19 cellular contexts compared by ENCODE assay signal in the genomic region with DNA sequence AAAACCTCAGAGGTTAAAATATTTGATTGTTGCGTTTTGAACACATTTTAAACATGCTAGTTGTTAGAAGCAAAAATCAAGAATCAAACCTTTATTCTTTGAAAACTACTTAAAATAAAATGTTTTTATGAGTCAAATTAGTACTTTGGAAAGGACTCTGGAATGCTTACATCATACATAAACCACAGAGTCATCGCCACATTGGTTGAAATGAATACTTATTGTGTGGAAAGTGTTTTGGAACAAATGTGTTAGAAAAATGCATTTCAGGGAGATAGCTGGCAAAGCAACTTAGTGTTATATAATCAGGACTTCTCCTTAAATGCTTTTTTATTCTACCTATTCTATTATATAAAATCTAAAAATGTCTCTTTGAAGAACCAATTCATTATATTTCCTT. TPM values are rescaled to one million over a fixed set of nuclear protein-coding genes. Genes with fewer than 3 reads are reported as not detected.
A peak's percentile ranks its signal among the peaks of the same experiment; 100 is the strongest.
DNase-seq lines count a peak whose midpoint lies in the region; TF ChIP-seq lines count a peak whose summit lies in the region.
"Had no signal": no experiment of that assay in that cellular context is flagged by ENCODE, and none has a peak within 500 bp of the region (broad histone marks: within the 10 kb centered on the region; RNA-seq: fewer than 3 reads in every experiment).

No MANE protein-coding gene starts in this region.

- H3K27me3 Mint-ChIP-seq in chondrocyte (ENCODE audit: low read depth) = no peaks in the 10 kb centered on the region
- H3K27me3 Mint-ChIP-seq: central memory CD8-positive, alpha-beta T cell had no signal

- no peak overlapping the region for H3K4me3 Mint-ChIP-seq in chondrocyte (ENCODE audit: unreplicated experiment)
- H3K4me3 Mint-ChIP-seq: central memory CD8-positive, alpha-beta T cell; stimulated activated naive B cell treated with anti-CD40 and anti-IgM and Interleukin-4, amounts not matched to agents 10 μg/mL and 1 μg/mL and 100 μg/mL, for 72 hours had no signal

- H3K4ac ChIP-seq in mesenchymal stem cell (ENCODE audit: low read depth in 1 of 2, low read length in 2 of 2) = no peak overlapping the region

- H3K36me3 ChIP-seq in mammary epithelial cell (ENCODE audit: insufficient read depth, low read length) = no peaks in the 10 kb centered on the region
- no peaks in the 10 kb centered on the region for H3K36me3 ChIP-seq in mesenchymal stem cell (ENCODE audit: control insufficient read depth in 1 of 2, insufficient read depth in 2 of 2, low read depth in 1 of 2, low read length in 2 of 2)
- H3K36me3 ChIP-seq: tibial artery had no signal

- H3K27ac Mint-ChIP-seq in chondrocyte (ENCODE audit: unreplicated experiment) = no peak overlapping the region
- H3K27ac Mint-ChIP-seq: activated T-helper 2 cell treated with anti-CD3 and anti-CD28 coated beads, Interferon-gamma antibody, Interleukin-2, Interleukin-4, amounts not matched to agents 10 μg/mL and 5 μg/mL and 100 μg/mL, durations not matched to agents 14 hours and 24 hours and 36 hours; stimulated activated naive B cell treated with anti-CD40 and anti-IgM and Interleukin-4, amounts not matched to agents 10 μg/mL and 1 μg/mL and 100 μg/mL, for 72 hours had no signal

- H3K4me2 ChIP-seq in mammary epithelial cell (ENCODE audit: insufficient read depth, low read depth, low read length) = no peak overlapping the region
- no peak overlapping the region for H3K4me2 ChIP-seq in mesenchymal stem cell (ENCODE audit: low read length, poor library complexity, severe bottlenecking)

- H3K79me2 ChIP-seq in mammary epithelial cell (ENCODE audit: insufficient read depth, low read length) = no peaks in the 10 kb centered on the region

- H2AK5ac ChIP-seq in mesenchymal stem cell (ENCODE audit: low read length, severe bottlenecking) = no peak overlapping the region

- no peaks in the 10 kb centered on the region for H3K9me3 Mint-ChIP-seq in chondrocyte (ENCODE audit: low read depth)
- H3K9me3 Mint-ChIP-seq: activated T-helper 2 cell treated with anti-CD3 and anti-CD28 coated beads, Interferon-gamma antibody, Interleukin-2, Interleukin-4, amounts not matched to agents 10 μg/mL and 5 μg/mL and 100 μg/mL, durations not matched to agents 14 hours and 24 hours and 36 hours; central memory CD8-positive, alpha-beta T cell had no signal

- no peak overlapping the region for H2BK15ac ChIP-seq in mesenchymal stem cell (ENCODE audit: low read depth, poor library complexity, severe bottlenecking)

- H3K9me3 ChIP-seq in mammary epithelial cell (replicated peaks; ENCODE audit: insufficient read depth, low read length) = no peaks in the 10 kb centered on the region
- H3K9me3 ChIP-seq in mesenchymal stem cell (ENCODE audit: control insufficient read depth, low read length) = no peaks in the 10 kb centered on the region
- H3K9me3 ChIP-seq: mucosa of descending colon, tibial artery had no signal

- peaks cover 4% of the 10 kb centered on the region for H3K36me3 Mint-ChIP-seq in chondrocyte (ENCODE audit: low read depth)
- H3K36me3 Mint-ChIP-seq: stimulated activated naive B cell treated with anti-CD40 and anti-IgM and Interleukin-4, amounts not matched to agents 10 μg/mL and 1 μg/mL and 100 μg/mL, for 72 hours had no signal

- H3K27me3 ChIP-seq in mammary epithelial cell (ENCODE audit: insufficient read depth, low read length) (no peaks in the 10 kb centered on the region), mesenchymal stem cell (ENCODE audit: control insufficient read depth in 1 of 2, insufficient read depth in 1 of 2, low read length in 2 of 2) (no peaks in the 10 kb centered on the region)
- H3K27me3 ChIP-seq: tibial artery had no signal

- TF ChIP-seq CTCF in AG10803 (conservative IDR thresholded peaks at IDR 0.05; ENCODE audit: low read length) (no peak), mammary epithelial cell (conservative IDR thresholded peaks at IDR 0.05 in 1 of 2, IDR thresholded peaks at IDR 0.05 in 1 of 2; ENCODE audit: extremely low read depth in 1 of 2, insufficient read depth in 1 of 2, low read depth in 1 of 2, low read length in 2 of 2) (no peak), chondrocyte (IDR thresholded peaks at IDR 0.05) (no peak)

- dilution Hi-C loops in mammary epithelial cell (cut with HindIII; ENCODE audit: low sequenced_read_pairs) = no loop called here

- in situ Hi-C loops in mammary epithelial cell (cut with MboI; ENCODE audit: low sequenced_read_pairs in 2 of 2) = no loop called here

- DNase-seq in AG10803 (ENCODE audit: low read depth) = peak; percentile 84
- peak; percentile 48 for DNase-seq in HCEC 1CT
- peak; percentile 41 for DNase-seq in mammary epithelial cell
- DNase-seq in mesenchymal stem cell = peak; percentile 29
- DNase-seq in chondrocyte (ENCODE audit: low spot score) = no peak
- no peak for DNase-seq in UCSD-AML1 (lab: John Stamatoyannopoulos, UW; ENCODE audit: unreplicated experiment)
- no peak for DNase-seq in NCI-H1105 treated with DMSO at 0.1 percent for 48 hours (lab: John Stamatoyannopoulos, UW)
- DNase-seq in GOT3 (lab: John Stamatoyannopoulos, UW) = no peak
- DNase-seq: activated CD4-positive, CD25-positive, alpha-beta regulatory T cell treated with anti-CD3 and anti-CD28 coated beads, Interleukin-2, amount 50 U/mL, for 72 hours; COR-L47; effector memory CD4-positive, alpha-beta T cell; mucosa of descending colon; NCI-H1417 treated with DMSO at 0.1 percent for 48 hours; NCI-H2171; SIG-M5; stimulated activated naive B cell treated with anti-CD40 and anti-IgM and Interleukin-4, amounts not matched to agents 10 μg/mL and 1 μg/mL and 100 μg/mL, for 72 hours; tibial artery had no signal

- no peak overlapping the region for H4K91ac ChIP-seq in mesenchymal stem cell (ENCODE audit: low read length)

- H3K4me1 ChIP-seq in mammary epithelial cell (ENCODE audit: insufficient read depth, low read length) (no peaks in the 10 kb centered on the region), mesenchymal stem cell (ENCODE audit: control insufficient read depth, insufficient read depth, low read depth, low read length) (no peaks in the 10 kb centered on the region)
- H3K4me1 ChIP-seq: tibial artery had no signal

- no peak overlapping the region for H2BK120ac ChIP-seq in mesenchymal stem cell (ENCODE audit: low read depth, low read length)

- no peak overlapping the region for H3K18ac ChIP-seq in mesenchymal stem cell (ENCODE audit: low read depth in 1 of 2, low read length in 2 of 2)

- no peaks in the 10 kb centered on the region for H4K20me1 ChIP-seq in mammary epithelial cell (ENCODE audit: insufficient read depth, low read length)

- no peaks in the 10 kb centered on the region for H3K79me1 ChIP-seq in mesenchymal stem cell (replicated peaks; ENCODE audit: low read length, poor library complexity, severe bottlenecking)

- no peak overlapping the region for H3K4me3 ChIP-seq in AG10803 (ENCODE audit: low read length)
- H3K4me3 ChIP-seq in mammary epithelial cell (replicated peaks in 1 of 3; ENCODE audit: insufficient read depth in 1 of 3, low read depth in 2 of 3, low read length in 3 of 3) = no peak overlapping the region
- no peak overlapping the region for H3K4me3 ChIP-seq in mesenchymal stem cell (ENCODE audit: insufficient read depth in 1 of 2, low read depth in 1 of 2, low read length in 2 of 2)
- H3K4me3 ChIP-seq: mucosa of descending colon, tibial artery had no signal

- CTCF ChIA-PET in mammary epithelial cell (lab: Charles Lee; ENCODE audit: low non-redundant PET) = no interaction called here

- no peak overlapping the region for H2BK5ac ChIP-seq in mesenchymal stem cell (ENCODE audit: low read depth, low read length, poor library complexity, severe bottlenecking)

- intact Hi-C loops in mammary epithelial cell (cut with micrococcal nuclease) = no loop called here

- H2BK12ac ChIP-seq in mesenchymal stem cell (ENCODE audit: low read length in 2 of 2) = no peak overlapping the region

- peaks cover 4% of the 10 kb centered on the region for H3K4me1 Mint-ChIP-seq in chondrocyte (ENCODE audit: low read depth)
- H3K4me1 Mint-ChIP-seq: central memory CD8-positive, alpha-beta T cell had no signal

- no peak overlapping the region for H3K14ac ChIP-seq in mesenchymal stem cell (ENCODE audit: low read length in 2 of 2)

- no TSS peak for BruUV-seq in mammary epithelial cell (replicated peaks; lab: Mats Ljungman, UMichigan)

- H3K9ac ChIP-seq in mammary epithelial cell (ENCODE audit: insufficient read depth, low read length) (no peak overlapping the region), mesenchymal stem cell (ENCODE audit: low read length) (peak overlapping the region; percentile 17)

- H4K8ac ChIP-seq in mesenchymal stem cell (ENCODE audit: low read length) = no peak overlapping the region

- no peak overlapping the region for H3K23ac ChIP-seq in mesenchymal stem cell (ENCODE audit: low read length in 2 of 2)

- no peak overlapping the region for H3K27ac ChIP-seq in mammary epithelial cell (ENCODE audit: insufficient read depth, low read depth, low read length)
- H3K27ac ChIP-seq in mesenchymal stem cell (ENCODE audit: low read length, poor library complexity, severe bottlenecking) = no peak overlapping the region
- H3K27ac ChIP-seq: tibial artery had no signal

- 15% methylated on average over 2 of the region's 2 CpGs for WGBS in mammary epithelial cell (ENCODE audit: low coverage, missing lambda C conversion rate)
- WGBS in mesenchymal stem cell = no CpG with 5 or more reads among the region's 2 CpGs

- no peak overlapping the region for H2AFZ ChIP-seq in mammary epithelial cell (ENCODE audit: low read depth, low read length)
- H2AFZ ChIP-seq in mesenchymal stem cell (ENCODE audit: low read depth, low read length) = no peak overlapping the region

RNA-seq across cellular contexts. Expression of a gene that starts 49.4 kb away (rescaled TPM):
- 10 to 100 TPM; 36.3 to 63.8 TPM for total RNA-seq in mammary epithelial cell
- 11.2 TPM for polyA plus RNA-seq in mammary epithelial cell
- 27.0 TPM for polyA minus RNA-seq in mammary epithelial cell
- 35.2 TPM for polyA plus RNA-seq in mesenchymal stem cell (2013, experiment 1 of 2)
- polyA plus RNA-seq in mesenchymal stem cell (2013, experiment 2 of 2) = 37.4 TPM
- total RNA-seq in chondrocyte = 69.2 to 76.8 TPM (median 73.7 TPM) in 3 replicates

Comparison
In these comparisons a context has a peak if more than half of its experiments do, and no peak if none do; other contexts are left out.
1. DNase-seq: peak in AG10803 (single experiment), HCEC 1CT (single experiment), mammary epithelial cell (single experiment) and mesenchymal stem cell (single experiment); none in chondrocyte (single experiment), UCSD-AML1 (single experiment), NCI-H1105 treated with DMSO at 0.1 percent for 48 hours (single experiment) and GOT3 (single experiment).